27 cellular contexts compared by ENCODE assay signal in genomic region chr7:117652943-117653700, GRCh38.
"Had no signal": no experiment of that assay in that cellular context is flagged by ENCODE, and none has a peak within 500 bp of the region (broad histone marks: within the 10 kb centered on the region; RNA-seq: fewer than 3 reads in every experiment).

No MANE protein-coding gene starts in this region.

- FAIRE-seq: astrocyte had no signal

- H3K27ac ChIP-seq: Peyer's patch, RWPE1, SJCRH30, VCaP had no signal

- H3K4me1 Mint-ChIP-seq: activated CD4-positive, alpha-beta memory T cell treated with anti-CD3 and anti-CD28 coated beads, Interleukin-2, amount 10 ng/mL, durations not matched to agents 7 days and 5 days; activated CD4-positive, alpha-beta T cell treated with anti-CD3 and anti-CD28 coated beads for 36 hours; activated T-helper 17 cell treated with anti-CD3 and anti-CD28 coated beads, Interleukin-2, amount 50 U/mL, for 72 hours; brain; central memory CD8-positive, alpha-beta T cell had no signal

- H3K27me3 ChIP-seq: Peyer's patch had no signal

- H3K9me3 ChIP-seq: Peyer's patch, SJCRH30, SK-N-SH had no signal

- H3K27me3 Mint-ChIP-seq: activated CD4-positive, alpha-beta memory T cell treated with anti-CD3 and anti-CD28 coated beads, Interleukin-2, amount 10 ng/mL, durations not matched to agents 7 days and 5 days; activated T-helper 17 cell treated with anti-CD3 and anti-CD28 coated beads, Interleukin-2, amount 50 U/mL, for 72 hours; brain; central memory CD8-positive, alpha-beta T cell had no signal

- H3K9ac ChIP-seq: SK-N-SH had no signal

- H3K27ac Mint-ChIP-seq: activated CD4-positive, alpha-beta memory T cell treated with anti-CD3 and anti-CD28 coated beads, Interleukin-2, amount 10 ng/mL, durations not matched to agents 7 days and 5 days; activated CD4-positive, alpha-beta T cell treated with anti-CD3 and anti-CD28 coated beads for 36 hours; activated naive CD4-positive, alpha-beta T cell treated with anti-CD3 and anti-CD28 coated beads for 36 hours; activated naive CD8-positive, alpha-beta T cell; activated T-helper 17 cell treated with anti-CD3 and anti-CD28 coated beads, Interleukin-2, amount 50 U/mL, for 72 hours; brain had no signal

- H3K4me3 Mint-ChIP-seq: activated CD4-positive, alpha-beta memory T cell treated with anti-CD3 and anti-CD28 coated beads, Interleukin-2, amount 10 ng/mL, durations not matched to agents 7 days and 5 days; activated CD4-positive, alpha-beta T cell treated with anti-CD3 and anti-CD28 coated beads for 36 hours; activated naive CD4-positive, alpha-beta T cell treated with anti-CD3 and anti-CD28 coated beads for 36 hours; activated naive CD8-positive, alpha-beta T cell; activated T-helper 17 cell treated with anti-CD3 and anti-CD28 coated beads, Interleukin-2, amount 50 U/mL, for 72 hours; brain; central memory CD8-positive, alpha-beta T cell had no signal

- ATAC-seq: activated CD4-positive, alpha-beta T cell treated with anti-CD3 and anti-CD28 coated beads for 36 hours; activated T-helper 17 cell treated with anti-CD3 and anti-CD28 coated beads, Interleukin-2, amount 50 U/mL, for 72 hours had no signal

- DNase-seq: activated CD4-positive, alpha-beta memory T cell treated with anti-CD3 and anti-CD28 coated beads, Interleukin-2, amount 10 ng/mL, durations not matched to agents 7 days and 5 days; activated CD4-positive, alpha-beta T cell treated with anti-CD3 and anti-CD28 coated beads for 36 hours; activated CD4-positive, alpha-beta T cell treated with anti-CD3 and anti-CD28 coated beads, Interleukin-2, amount 50 U/mL, for 1 hour; activated gamma-delta T cell; activated naive CD4-positive, alpha-beta T cell treated with anti-CD3 and anti-CD28 coated beads for 36 hours; activated T-cell treated with anti-CD3 and anti-CD28 coated beads for 4 hours; activated T-cell treated with anti-CD3 and anti-CD28 coated beads, Interleukin-2, amount 50 U/mL, for 48 hours; amygdala; NCI-H146; NCI-H187 treated with DMSO at 0.1 percent for 48 hours; NCI-H2081 treated with DMSO at 0.1 percent for 48 hours; NCI-H345; NCI-H510A; NCI-H526 treated with DMSO at 0.1 percent for 48 hours; NCI-H82; Peyer's patch; Right ventricle myocardium superior; SJCRH30; SK-N-SH; T-helper 1 cell had no signal

- H3K4me1 ChIP-seq: SJCRH30 had no signal

- H3K36me3 Mint-ChIP-seq: activated naive CD8-positive, alpha-beta T cell; brain had no signal

- H3K4me3 ChIP-seq: Peyer's patch, SJCRH30 had no signal

- H3K36me3 ChIP-seq: Peyer's patch, SJCRH30 had no signal

- H3K9me3 Mint-ChIP-seq: brain had no signal

- H3K4me2 ChIP-seq: SK-N-SH had no signal
